Comparison of ENCODE assay signal across 11 cellular contexts in genomic region chrX:2963449-2963848, GRCh38. TPM values are rescaled to one million over a fixed set of nuclear protein-coding genes. Genes with fewer than 3 reads are reported as not detected.
DNase-seq lines count a peak whose midpoint lies in the region; ATAC-seq, FAIRE-seq and TF ChIP-seq lines count a peak whose summit lies in the region.
"Not testable (repeated sequence)": the region's sequence is repeated elsewhere in the genome, so short reads cannot be mapped to it uniquely, and the experiment has no call there.
"Had no signal": no experiment of that assay in that cellular context is flagged by ENCODE, and none has a peak within 500 bp of the region (broad histone marks: within the 10 kb centered on the region; RNA-seq: fewer than 3 reads in every experiment).

No MANE protein-coding gene starts in this region.

- TF ChIP-seq POLR2A in A549 (IDR thresholded peaks at IDR 0.05; ENCODE audit: low read length); transverse colon (IDR thresholded peaks at IDR 0.05): not testable (repeated sequence)

- WGBS in A549 (ENCODE audit: missing lambda C conversion rate) = 16% methylated on average over 7 of the region's 7 CpGs
- 69% methylated on average over 7 of the region's 7 CpGs for WGBS in SK-N-SH (ENCODE audit: low lambda C conversion rate)
- 61% methylated on average over 7 of the region's 7 CpGs for WGBS in hepatocyte (ENCODE audit: low lambda C conversion rate, missing lambda C conversion rate)
- WGBS in liver = 26% methylated on average over 7 of the region's 7 CpGs
- 75% methylated on average over 7 of the region's 7 CpGs; no CpG with 5 or more reads in 1 of the 2 donors for WGBS in transverse colon (ENCODE audit: low coverage in 1 of 2), 2 donors

- H3K36me3 Mint-ChIP-seq in nephron progenitor cell (ENCODE audit: low read depth) = peaks cover 14% of the 10 kb centered on the region

- H3K4me1 Mint-ChIP-seq in nephron progenitor cell = peaks cover 50% of the 10 kb centered on the region

- not testable (repeated sequence) for H3K9me2 ChIP-seq in SK-N-SH; hepatocyte (replicated peaks; ENCODE audit: insufficient read depth)

- peak overlapping the region; percentile 41 for H3K27ac Mint-ChIP-seq in nephron progenitor cell

- not testable (repeated sequence) for FAIRE-seq in A549 (lab: Jason Lieb, UNC)

- peak overlapping the region; percentile 85; the same call in 1 of the 2 replicates for H2AFZ ChIP-seq in SK-N-SH (ENCODE audit: low read depth)
- H2AFZ ChIP-seq in hepatocyte = peak overlapping the region; percentile 31

- not testable (repeated sequence) for H3K27me3 Mint-ChIP-seq in nephron progenitor cell (ENCODE audit: low read depth, poor library complexity)

- intact Hi-C loops in transverse colon (cut with DNase I; ENCODE audit: low total_unique reads) = not testable (repeated sequence)

- CTCF ChIA-PET in A549 (lab: Yijun Ruan, JAX) = interaction anchor here (0.6 kb wide), 1 partner anchor 336 kb away, joined by 3 read pairs; no protein-coding TSS in a partner anchor
- CTCF ChIA-PET in SK-N-SH (lab: Yijun Ruan, JAX) = not testable (repeated sequence)

- TF ChIP-seq CTCF in A549 (IDR thresholded peaks at IDR 0.05); SK-N-SH (IDR thresholded peaks at IDR 0.05); hepatocyte (IDR thresholded peaks at IDR 0.05; ENCODE audit: poor library complexity); liver (IDR thresholded peaks at IDR 0.05; ENCODE audit: low read depth, low read length, missing input control); nephron progenitor cell (IDR thresholded peaks at IDR 0.05); transverse colon (IDR thresholded peaks at IDR 0.05): not testable (repeated sequence)

- H3K36me3 ChIP-seq in HUES48 (ENCODE audit: control insufficient read depth, insufficient read depth, low read length); SK-N-SH (replicated peaks in 1 of 2; ENCODE audit: control insufficient read depth in 1 of 2, insufficient read depth in 2 of 2, low read length in 1 of 2); duodenal mucosa (ENCODE audit: control insufficient read depth in 1 of 2, insufficient read depth in 2 of 2, low read length in 2 of 2); hepatocyte (replicated peaks; ENCODE audit: insufficient read depth, low read depth); transverse colon: not testable (repeated sequence)
- peaks cover 0 to 12% (median 8%) of the 10 kb centered on the region in 4 donors for H3K36me3 ChIP-seq in liver (ENCODE audit: control insufficient read depth in 4 of 4, insufficient read depth in 3 of 4, low read depth in 1 of 4, low read length in 3 of 4)

- not testable (repeated sequence) for H3F3A ChIP-seq in SK-N-SH (replicated peaks; ENCODE audit: insufficient read depth)

- H3K4me3 Mint-ChIP-seq in nephron progenitor cell = not testable (repeated sequence)

- TF ChIP-seq EP300 in A549 (IDR thresholded peaks at IDR 0.05); SK-N-SH (IDR thresholded peaks at IDR 0.05; ENCODE audit: borderline replicate concordance in 1 of 2, low read depth in 1 of 2, low read length in 1 of 2); transverse colon (IDR thresholded peaks at IDR 0.05; ENCODE audit: low read depth): not testable (repeated sequence)

- ATAC-seq in A549 = not testable (repeated sequence)

- H3K27me3 ChIP-seq in HUES48 (ENCODE audit: control insufficient read depth, insufficient read depth, low read length); SK-N-SH (ENCODE audit: insufficient read depth); duodenal mucosa (ENCODE audit: control insufficient read depth in 1 of 2, insufficient read depth in 2 of 2, low read length in 2 of 2); hepatocyte; liver (ENCODE audit: control insufficient read depth in 4 of 4, insufficient read depth in 4 of 4, low read length in 3 of 4); transverse colon: not testable (repeated sequence)

- not testable (repeated sequence) for H3K79me2 ChIP-seq in SK-N-SH (ENCODE audit: insufficient read depth)
- peaks cover 21% of the 10 kb centered on the region for H3K79me2 ChIP-seq in hepatocyte

- not testable (repeated sequence) for H4K20me1 ChIP-seq in SK-N-SH (ENCODE audit: insufficient read depth); hepatocyte (ENCODE audit: insufficient read depth, poor library complexity, severe bottlenecking)

- not testable (repeated sequence) for H3K9me3 Mint-ChIP-seq in nephron progenitor cell

- in situ Hi-C loops in transverse colon (cut with MboI; ENCODE audit: low pct_ligation_motif_present in 1 of 4, low pct_unique_long_range_greater_than_20kb in 1 of 4, low sequenced_read_pairs in 3 of 4) = not testable (repeated sequence)

- TF ChIP-seq RAD21 in A549 (conservative IDR thresholded peaks at IDR 0.05 in 1 of 2, IDR thresholded peaks at IDR 0.05 in 1 of 2); SK-N-SH (IDR thresholded peaks at IDR 0.05; ENCODE audit: low read length); liver (IDR thresholded peaks at IDR 0.05): not testable (repeated sequence)

- not testable (repeated sequence) for DNase-seq in A549 (ENCODE audit: low read depth in 1 of 2, low spot score in 1 of 2); SK-N-SH; hepatocyte (ENCODE audit: low spot score); nephron progenitor cell; transverse colon

- H3K27ac ChIP-seq in A549 (peak overlapping the region; percentile 89 to 90), HUES48 (ENCODE audit: low read depth, low read length) (peak overlapping the region; percentile 82), SK-N-SH (ENCODE audit: low read depth in 2 of 2, low read length in 1 of 2) (peak overlapping the region in 1 of 2 experiments; percentile 75; a peak in 2 of 4 replicates), hepatocyte (peak overlapping the region; percentile 91), liver (ENCODE audit: low read depth in 1 of 2, low read length in 2 of 2) (peak overlapping the region in 1 of 2 donors; percentile 89), transverse colon (peak overlapping the region; percentile 60 to 76 (median 68))
- H3K27ac ChIP-seq in duodenal mucosa (ENCODE audit: low read depth, low read length) = not testable (repeated sequence)

- H3K9me3 ChIP-seq in A549; HUES48 (ENCODE audit: control insufficient read depth, insufficient read depth, low read length); SK-N-SH; duodenal mucosa (ENCODE audit: control insufficient read depth in 1 of 2, low read length in 2 of 2); hepatocyte (ENCODE audit: low read depth); liver (ENCODE audit: control insufficient read depth in 4 of 4, low read length in 3 of 4); transverse colon: not testable (repeated sequence)

- H3K4me1 ChIP-seq in A549 (peaks cover 23% of the 10 kb centered on the region), HUES48 (ENCODE audit: control insufficient read depth, insufficient read depth, low read length) (peaks cover 45% of the 10 kb centered on the region), liver (ENCODE audit: control insufficient read depth in 4 of 4, insufficient read depth in 4 of 4, low read length in 3 of 4) (peaks cover 0 to 24% (median 20%) of the 10 kb centered on the region in 4 donors)
- H3K4me1 ChIP-seq in SK-N-SH (ENCODE audit: control insufficient read depth in 1 of 2, insufficient read depth in 2 of 2, low read depth in 1 of 2, low read length in 1 of 2); duodenal mucosa (ENCODE audit: control insufficient read depth in 1 of 2, insufficient read depth in 2 of 2, low read length in 2 of 2); hepatocyte (ENCODE audit: insufficient read depth); transverse colon: not testable (repeated sequence)

- H3K4me3 ChIP-seq in A549 (peak overlapping the region; percentile 46), HUES48 (ENCODE audit: low read depth, low read length) (peak overlapping the region; percentile 40; the same call in 1 of the 2 replicates), duodenal mucosa (ENCODE audit: low read depth in 1 of 2, low read length in 2 of 2) (peak overlapping the region; percentile 48 to 50), liver (ENCODE audit: low read depth in 1 of 3, low read length in 3 of 3) (peak overlapping the region in 2 of 3 donors; percentile 47 to 81)
- not testable (repeated sequence) for H3K4me3 ChIP-seq in SK-N-SH (ENCODE audit: low read depth in 2 of 2, low read length in 1 of 2); hepatocyte; transverse colon

- POLR2A ChIA-PET in A549 (lab: Yijun Ruan, JAX) = interaction anchor here (1.4 kb wide), 1 partner anchor 34 kb away, joined by 26 read pairs; the partner anchor contains the start of gene ARSD
- POLR2A ChIA-PET in SK-N-SH (lab: Yijun Ruan, JAX) = not testable (repeated sequence)

- peak overlapping the region; percentile 91 for H3K4me2 ChIP-seq in A549
- not testable (repeated sequence) for H3K4me2 ChIP-seq in SK-N-SH
- H3K4me2 ChIP-seq in hepatocyte = peak overlapping the region; percentile 65

- not testable (repeated sequence) for H3K9ac ChIP-seq in HUES48 (ENCODE audit: low read depth, low read length); SK-N-SH; duodenal mucosa (ENCODE audit: low read depth in 1 of 2, low read length in 2 of 2)
- peak overlapping the region in 1 of 2 donors; percentile 60 for H3K9ac ChIP-seq in liver (ENCODE audit: low read depth in 1 of 2, low read length in 2 of 2)

RNA-seq across cellular contexts. Expression of gene ARSD, which starts 34.3 kb away (rescaled TPM):
- polyA plus RNA-seq in A549 (2011; rRNA removed) (17.4 and 22.0 TPM in 2 replicates), A549 (2017; fragmentation: RNase III; extraction: RNeasy Plus Mini Kit Qiagen cat#74134 plus additional on column Dnase treatment) (9.2 to 11.2 TPM (median 9.9 TPM) in 3 replicates), SK-N-SH (2012; rRNA removed) (19.8 and 20.0 TPM in 2 replicates), hepatocyte (25.0 and 27.0 TPM in 2 replicates), liver (10 to 100 TPM; 11.3 to 19.5 TPM)
- 3.9 and 5.4 TPM in 2 replicates for polyA plus RNA-seq in A549 (2012; cell fraction: cytosol; rRNA removed)
- 8.4 and 8.5 TPM in 2 replicates for polyA plus RNA-seq in A549 (2012; cell fraction: nucleus; rRNA removed)
- polyA minus RNA-seq in A549 (2011; rRNA and poly(A)+ RNA removed) = 24.6 and 25.8 TPM in 2 replicates
- 14.9 and 15.9 TPM in 2 replicates for polyA plus RNA-seq in SK-N-SH (2012; cell fraction: cytosol; rRNA removed)
- 23.4 and 30.9 TPM in 2 replicates for polyA plus RNA-seq in SK-N-SH (2012; cell fraction: nucleus; rRNA removed)
- total RNA-seq in hepatocyte (32.9 and 34.2 TPM in 2 replicates), liver (10 to 100 TPM; 19.4 to 42.4 TPM), transverse colon (10 to 100 TPM; 47.1 to 65.4 (median 58.6) TPM)

RNA-seq across cellular contexts. Expression of gene ARSH, which starts 42.9 kb away (rescaled TPM):
- polyA plus RNA-seq in A549 (2011; rRNA removed) (not detected in 2 replicates), A549 (2017; fragmentation: RNase III; extraction: RNeasy Plus Mini Kit Qiagen cat#74134 plus additional on column Dnase treatment) (not detected in 3 replicates), SK-N-SH (2012; rRNA removed) (not detected in 2 replicates), hepatocyte (not detected in 2 replicates), liver (not detected)
- polyA plus RNA-seq in A549 (2012; cell fraction: cytosol; rRNA removed) = not detected in 2 replicates
- polyA plus RNA-seq in A549 (2012; cell fraction: nucleus; rRNA removed) = not detected in 2 replicates
- not detected in 2 replicates for polyA minus RNA-seq in A549 (2011; rRNA and poly(A)+ RNA removed)
- not detected in 2 replicates for polyA plus RNA-seq in SK-N-SH (2012; cell fraction: cytosol; rRNA removed)
- 0.04 TPM in 1 of 2 replicates, not detected in the other for polyA plus RNA-seq in SK-N-SH (2012; cell fraction: nucleus; rRNA removed)
- total RNA-seq in hepatocyte (0.08 TPM in 1 of 2 replicates, not detected in the other), liver (not detected), transverse colon (not detected)
- total RNA-seq: CD8-positive, alpha-beta memory T cell; GM23338; M059J had no signal
- polyA plus RNA-seq: CD8-positive, alpha-beta memory T cell; GM23338 had no signal
